Comparison of ENCODE assay signal across 8 cellular contexts in genomic region chr13:31199527-31199848, GRCh38. TPM values are rescaled to one million over a fixed set of nuclear protein-coding genes. Genes with fewer than 3 reads are reported as not detected.
DNase-seq lines count a peak whose midpoint lies in the region; ATAC-seq lines count a peak whose summit lies in the region.

No MANE protein-coding gene starts in this region.

- peaks cover 4% of the 10 kb centered on the region for H3K27me3 Mint-ChIP-seq in T-helper 17 cell
- H3K27me3 Mint-ChIP-seq in stimulated activated naive CD8-positive, alpha-beta T cell treated with anti-CD3 and anti-CD28 coated beads, Interleukin-15, Interleukin-2, amounts not matched to agents 100 ng/mL and 50 ng/mL, for 24 hours = no peaks in the 10 kb centered on the region

- peaks cover 27% of the 10 kb centered on the region for H3K4me1 Mint-ChIP-seq in T-helper 17 cell
- peaks cover 37% of the 10 kb centered on the region for H3K4me1 Mint-ChIP-seq in stimulated activated naive CD8-positive, alpha-beta T cell treated with anti-CD3 and anti-CD28 coated beads, Interleukin-15, Interleukin-2, amounts not matched to agents 100 ng/mL and 50 ng/mL, for 24 hours (ENCODE audit: low read depth)

- no peaks in the 10 kb centered on the region for H3K9me3 ChIP-seq in T-helper 17 cell (ENCODE audit: control insufficient read depth, low read length, poor library complexity, severe bottlenecking)

- ATAC-seq in T-helper 17 cell (peak; percentile 24), HG03159 (IDR thresholded peaks at IDR 0.05; ENCODE audit: unreplicated experiment) (no peak)

- H3K4me3 Mint-ChIP-seq in T-helper 17 cell = peak overlapping the region; percentile 93
- H3K4me3 Mint-ChIP-seq in stimulated activated naive CD8-positive, alpha-beta T cell treated with anti-CD3 and anti-CD28 coated beads, Interleukin-15, Interleukin-2, amounts not matched to agents 100 ng/mL and 50 ng/mL, for 24 hours = peak overlapping the region; percentile 79

- peak overlapping the region; percentile 85 for H3K27ac Mint-ChIP-seq in T-helper 17 cell
- H3K27ac Mint-ChIP-seq in stimulated activated naive CD8-positive, alpha-beta T cell treated with anti-CD3 and anti-CD28 coated beads, Interleukin-15, Interleukin-2, amounts not matched to agents 100 ng/mL and 50 ng/mL, for 24 hours = peak overlapping the region; percentile 75

- intact Hi-C loops in posterior cingulate gyrus (cut with DNase I) = no loop called here

- peak; percentile 28 for DNase-seq in NCI-H1092 treated with DMSO at 0.1 percent for 48 hours (lab: John Stamatoyannopoulos, UW)
- DNase-seq in NCI-H1092 (lab: John Stamatoyannopoulos, UW) = no peak
- no peak for DNase-seq in T-helper 17 cell
- DNase-seq in iPS DF 4.7 (ENCODE audit: extremely low read depth, low spot score) = peak; percentile 28
- DNase-seq in posterior cingulate gyrus = no peak
- no peak for DNase-seq in activated effector memory CD4-positive, alpha-beta T cell treated with anti-CD3 and anti-CD28 coated beads, Interleukin-2, amount 50 U/mL, for 16 hours

- peaks cover 4% of the 10 kb centered on the region for H3K36me3 Mint-ChIP-seq in T-helper 17 cell (ENCODE audit: low read depth)
- no peaks in the 10 kb centered on the region for H3K36me3 Mint-ChIP-seq in stimulated activated naive CD8-positive, alpha-beta T cell treated with anti-CD3 and anti-CD28 coated beads, Interleukin-15, Interleukin-2, amounts not matched to agents 100 ng/mL and 50 ng/mL, for 24 hours (ENCODE audit: low read depth)

- no peaks in the 10 kb centered on the region for H3K9me3 Mint-ChIP-seq in stimulated activated naive CD8-positive, alpha-beta T cell treated with anti-CD3 and anti-CD28 coated beads, Interleukin-15, Interleukin-2, amounts not matched to agents 100 ng/mL and 50 ng/mL, for 24 hours

RNA-seq across cellular contexts. Expression of gene B3GLCT, which starts 0.3 kb away (rescaled TPM):
- 1 to 10 TPM; 5.0 to 6.2 TPM for total RNA-seq in T-helper 17 cell

RNA-seq across cellular contexts. Expression of gene HSPH1, which starts 37.8 kb away (rescaled TPM):
- total RNA-seq in T-helper 17 cell = 100 to 1,000 TPM; 143 to 153 TPM

Comparison
In these comparisons a context has a peak if more than half of its experiments do, and no peak if none do; other contexts are left out.
1. DNase-seq: peak in NCI-H1092 treated with DMSO at 0.1 percent for 48 hours (single experiment) and iPS DF 4.7 (single experiment); none in NCI-H1092 (single experiment), T-helper 17 cell (0 of 3), posterior cingulate gyrus (0 of 10) and activated effector memory CD4-positive, alpha-beta T cell treated with anti-CD3 and anti-CD28 coated beads, Interleukin-2, amount 50 U/mL, for 16 hours (single experiment).